22 cellular contexts compared by ENCODE assay signal in the genomic region with DNA sequence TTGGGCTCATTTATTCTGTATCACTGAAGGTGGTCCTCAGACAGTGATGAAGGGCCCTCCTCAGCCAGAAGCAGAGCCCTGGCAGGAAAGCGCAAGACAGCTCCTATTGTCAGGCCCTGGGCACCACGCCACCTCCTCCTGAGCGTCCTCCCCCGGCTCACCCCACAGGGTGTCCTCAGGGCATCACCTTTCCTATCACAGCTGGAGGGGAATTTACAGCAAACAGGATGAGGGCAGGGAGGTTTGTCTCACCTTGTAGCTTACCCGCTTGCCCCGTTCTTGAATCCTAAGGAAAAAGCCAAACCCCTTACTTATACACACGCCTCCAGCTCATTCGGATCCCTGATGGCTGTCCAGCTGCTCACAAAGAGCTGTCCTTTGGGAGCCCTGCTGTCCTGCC. TPM values are rescaled to one million over a fixed set of nuclear protein-coding genes. Genes with fewer than 3 reads are reported as not detected.
DNase-seq lines count a peak whose midpoint lies in the region; FAIRE-seq and TF ChIP-seq lines count a peak whose summit lies in the region.
"Had no signal": no experiment of that assay in that cellular context is flagged by ENCODE, and none has a peak within 500 bp of the region (broad histone marks: within the 10 kb centered on the region; RNA-seq: fewer than 3 reads in every experiment).

No MANE protein-coding gene starts in this region.

- H3K9me2 ChIP-seq in hepatocyte (replicated peaks; ENCODE audit: insufficient read depth): no peaks in the 10 kb centered on the region

- H3K36me3 ChIP-seq in osteoblast (ENCODE audit: insufficient read depth, low read length) (no peaks in the 10 kb centered on the region), hepatocyte (replicated peaks; ENCODE audit: insufficient read depth, low read depth) (no peaks in the 10 kb centered on the region)
- H3K36me3 ChIP-seq: BLaER1 treated with 17β-estradiol and CSF1 and Interleukin-3, amounts not matched to agents 10 nM and 100 nM had no signal

- H3K4me2 ChIP-seq in osteoblast (ENCODE audit: insufficient read depth, low read length) (no peak overlapping the region), hepatocyte (no peak overlapping the region)
- H3K4me2 ChIP-seq: BLaER1 treated with 17β-estradiol and CSF1 and Interleukin-3, amounts not matched to agents 10 nM and 100 nM; KMS-11 had no signal

- H3K27me3 ChIP-seq in osteoblast (ENCODE audit: insufficient read depth, low read length): peaks cover 4% of the 10 kb centered on the region
- H3K27me3 ChIP-seq in hepatocyte: no peaks in the 10 kb centered on the region
- H3K27me3 ChIP-seq: BLaER1 treated with 17β-estradiol and CSF1 and Interleukin-3, amounts not matched to agents 10 nM and 100 nM had no signal

- H3K9me3 ChIP-seq in osteoblast (ENCODE audit: low read depth, low read length) (no peaks in the 10 kb centered on the region), hepatocyte (ENCODE audit: low read depth) (no peaks in the 10 kb centered on the region)

- H3K27ac ChIP-seq in osteoblast (ENCODE audit: low read depth, low read length): no peak overlapping the region
- no peak overlapping the region for H3K27ac ChIP-seq in hepatocyte
- H3K27ac ChIP-seq: 22Rv1; BLaER1 treated with 17β-estradiol and CSF1 and Interleukin-3, amounts not matched to agents 10 nM and 100 nM; KMS-11 had no signal

- H3K4me1 ChIP-seq in osteoblast (ENCODE audit: insufficient read depth, low read length) (no peaks in the 10 kb centered on the region), hepatocyte (ENCODE audit: insufficient read depth) (no peaks in the 10 kb centered on the region)
- H3K4me1 ChIP-seq: BLaER1 treated with 17β-estradiol and CSF1 and Interleukin-3, amounts not matched to agents 10 nM and 100 nM had no signal

- no peaks in the 10 kb centered on the region for H3K79me2 ChIP-seq in osteoblast (ENCODE audit: insufficient read depth, low read length)
- H3K79me2 ChIP-seq in hepatocyte: no peaks in the 10 kb centered on the region

- H4K20me1 ChIP-seq in osteoblast (ENCODE audit: insufficient read depth, low read length) (no peaks in the 10 kb centered on the region), hepatocyte (ENCODE audit: insufficient read depth, poor library complexity, severe bottlenecking) (no peaks in the 10 kb centered on the region)
- H4K20me1 ChIP-seq: BLaER1 treated with 17β-estradiol and CSF1 and Interleukin-3, amounts not matched to agents 10 nM and 100 nM had no signal

- H2AFZ ChIP-seq in osteoblast (ENCODE audit: low read length): no peak overlapping the region
- no peak overlapping the region for H2AFZ ChIP-seq in hepatocyte

- TF ChIP-seq CTCF in osteoblast (IDR thresholded peaks at IDR 0.05; ENCODE audit: extremely low read depth, low read depth, low read length) (no peak), hepatocyte (IDR thresholded peaks at IDR 0.05; ENCODE audit: poor library complexity) (no peak)

- WGBS in hepatocyte (ENCODE audit: low lambda C conversion rate, missing lambda C conversion rate): 75% methylated on average over 8 of the region's 8 CpGs

- H3K4me3 ChIP-seq in osteoblast (ENCODE audit: insufficient read depth, low read length): no peak overlapping the region
- no peak overlapping the region for H3K4me3 ChIP-seq in hepatocyte
- H3K4me3 ChIP-seq: BLaER1 treated with 17β-estradiol and CSF1 and Interleukin-3, amounts not matched to agents 10 nM and 100 nM had no signal

- DNase-seq in DMS 273 (lab: John Stamatoyannopoulos, UW; ENCODE audit: unreplicated experiment) (peak; percentile 67), DMS 273 treated with DMSO at 0.1 percent for 48 hours (lab: John Stamatoyannopoulos, UW) (no peak), Daoy (ENCODE audit: low read depth) (peak; percentile 24), NCI-H345 (lab: John Stamatoyannopoulos, UW) (peak; percentile 74), osteoblast (ENCODE audit: insufficient read length, low spot score, missing footprints) (peak; percentile 79), RCC 7860 (ENCODE audit: low spot score) (no peak), C1 segment of cervical spinal cord (lab: John Stamatoyannopoulos, UW) (no peak), hepatocyte (ENCODE audit: low spot score) (no peak)
- DNase-seq: ACHN; CD8-positive, alpha-beta memory T cell; IMR-90; NCI-H187 treated with DMSO at 0.1 percent for 48 hours; NCI-H2171; NCI-H510A; NCI-H748 treated with DMSO at 0.1 percent for 48 hours; OCI-M1; Right ventricle myocardium superior; T-helper 2 cell had no signal

- no peak for FAIRE-seq in RCC 7860 (lab: Jason Lieb, UNC)
- FAIRE-seq: HTR-8/SVneo had no signal

RNA-seq across cellular contexts. Expression of gene LANCL2, which starts 50.2 kb away (rescaled TPM):
- total RNA-seq in Daoy (2014; rRNA removed; shearing (Covaris generic)): 59.3 and 95.9 TPM in 2 replicates
- total RNA-seq in osteoblast (17.4 and 19.2 TPM in 2 replicates), hepatocyte (14.1 and 14.8 TPM in 2 replicates)
- 13.5 and 16.2 TPM in 2 replicates for polyA plus RNA-seq in hepatocyte

Comparison
In these comparisons a context has a peak if more than half of its experiments do, and no peak if none do; other contexts are left out.
1. DNase-seq: peak in DMS 273 (single experiment), Daoy (single experiment), NCI-H345 (single experiment) and osteoblast (single experiment); none in DMS 273 treated with DMSO at 0.1 percent for 48 hours (single experiment), RCC 7860 (single experiment), C1 segment of cervical spinal cord (0 of 14) and hepatocyte (single experiment).